ENCODE assay signal across 13 cellular contexts in genomic region chr18:45954070-45954712, GRCh38. TPM values are rescaled to one million over a fixed set of nuclear protein-coding genes. Genes with fewer than 3 reads are reported as not detected.
DNase-seq lines count a peak whose midpoint lies in the region; ATAC-seq and TF ChIP-seq lines count a peak whose summit lies in the region.
"Had no signal": no experiment of that assay in that cellular context is flagged by ENCODE, and none has a peak within 500 bp of the region (broad histone marks: within the 10 kb centered on the region; RNA-seq: fewer than 3 reads in every experiment).

No MANE protein-coding gene starts in this region.

- DNase-seq in EH (ENCODE audit: low read depth) (peak; percentile 96), Panc1 (ENCODE audit: low read depth, low spot score) (no peak), epithelial cell of esophagus (ENCODE audit: low read depth) (peak; percentile 84), osteocyte (ENCODE audit: extremely low spot score, unreplicated experiment) (no peak), cerebellar cortex (ENCODE audit: low spot score) (no peak), COLO829 (ENCODE audit: low spot score) (no peak), activated T-cell treated with anti-CD3 and anti-CD28 coated beads for 4 hours (no peak)
- DNase-seq: activated CD8-positive, alpha-beta memory T cell treated with anti-CD3 and anti-CD28 coated beads, Interleukin-2, amount 50 U/mL, for 4 hours; body of pancreas; esophagus squamous epithelium; NCI-H187 treated with DMSO at 0.1 percent for 48 hours; transverse colon had no signal

- H3K27ac Mint-ChIP-seq in osteocyte (ENCODE audit: unreplicated experiment): peak overlapping the region; percentile 61

- peak; percentile 71 for ATAC-seq in Panc1
- ATAC-seq in GM18505 (IDR thresholded peaks at IDR 0.05; ENCODE audit: unreplicated experiment): no peak
- ATAC-seq: body of pancreas had no signal

- TF ChIP-seq POLR2A in GM18505 (IDR thresholded peaks at IDR 0.05; ENCODE audit: borderline replicate concordance, extremely low read depth, insufficient read depth, insufficient read length): no peak

- BruUV-seq in Panc1 (replicated peaks; lab: Mats Ljungman, UMichigan): no TSS peak

- H3K27me3 ChIP-seq in Panc1 (ENCODE audit: control insufficient read depth, insufficient read depth, low read length): no peaks in the 10 kb centered on the region
- H3K27me3 ChIP-seq: body of pancreas, esophagus squamous epithelium, transverse colon had no signal

- CTCF ChIA-PET in Panc1 (lab: Charles Lee): no interaction called here

- H3K36me3 ChIP-seq in Panc1 (ENCODE audit: control insufficient read depth, insufficient read depth, low read length): no peaks in the 10 kb centered on the region; the same call in 1 of the 2 replicates

- TF ChIP-seq CTCF in Panc1 (IDR thresholded peaks at IDR 0.05) (no peak), epithelial cell of esophagus (IDR thresholded peaks at IDR 0.05; ENCODE audit: insufficient read depth, low read depth, low read length, missing control alignments) (no peak), osteocyte (IDR thresholded peaks at IDR 0.05) (no peak)

- no peak overlapping the region for H3K27ac ChIP-seq in Panc1 (ENCODE audit: low read length)
- H3K27ac ChIP-seq: body of pancreas, esophagus squamous epithelium, transverse colon had no signal

- no peaks in the 10 kb centered on the region for H3K9me3 ChIP-seq in Panc1 (ENCODE audit: control insufficient read depth, insufficient read depth, low read depth, low read length)
- H3K9me3 ChIP-seq: body of pancreas, esophagus squamous epithelium, transverse colon had no signal

- intact Hi-C loops in Panc1 (cut with micrococcal nuclease; ENCODE audit: unreplicated experiment): no loop called here

- in situ Hi-C loops in Panc1 (cut with HindIII; ENCODE audit: low pct_unique_long_range_greater_than_20kb, low sequenced_read_pairs): no loop called here

- peaks cover 57% of the 10 kb centered on the region for H3K36me3 Mint-ChIP-seq in osteocyte (ENCODE audit: unreplicated experiment)

- POLR2A ChIA-PET in Panc1 (lab: Charles Lee): interaction anchor here (0.6 kb wide), 1 partner anchor 117 kb away, joined by 7 read pairs; no protein-coding TSS in a partner anchor

- H3K27me3 Mint-ChIP-seq in osteocyte (ENCODE audit: unreplicated experiment): no peaks in the 10 kb centered on the region

- H3K9me3 Mint-ChIP-seq in osteocyte (ENCODE audit: unreplicated experiment): no peaks in the 10 kb centered on the region

- H3K4me3 Mint-ChIP-seq in osteocyte (ENCODE audit: unreplicated experiment): no peak overlapping the region

- H3K4me1 ChIP-seq in Panc1 (ENCODE audit: control insufficient read depth, insufficient read depth, low read length): no peaks in the 10 kb centered on the region
- H3K4me1 ChIP-seq: body of pancreas, transverse colon had no signal

- H3K4me3 ChIP-seq in Panc1 (ENCODE audit: low read depth in 2 of 2, low read length in 2 of 2): no peak overlapping the region
- no peak overlapping the region for H3K4me3 ChIP-seq in epithelial cell of esophagus (ENCODE audit: low read length)
- H3K4me3 ChIP-seq: body of pancreas, esophagus squamous epithelium, transverse colon had no signal

- H3K4me1 Mint-ChIP-seq in osteocyte (ENCODE audit: unreplicated experiment): peaks cover 76% of the 10 kb centered on the region

RNA-seq across cellular contexts. Expression of gene EPG5, which starts 12.9 kb away (rescaled TPM):
- total RNA-seq in Panc1 (2021; ENCODE audit: unreplicated experiment): 12.9 TPM
- polyA plus RNA-seq in Panc1 (2012; ENCODE audit: insufficient read length): 7.4 TPM
- 30.9 and 33.3 TPM in 2 replicates for total RNA-seq in osteocyte

Comparison
In these comparisons a context has a peak if more than half of its experiments do, and no peak if none do; other contexts are left out.
1. DNase-seq: peak in EH (single experiment) and epithelial cell of esophagus (single experiment); none in Panc1 (single experiment), osteocyte (single experiment), cerebellar cortex (single experiment), COLO829 (single experiment) and activated T-cell treated with anti-CD3 and anti-CD28 coated beads for 4 hours (single experiment).